In the genomic region with DNA sequence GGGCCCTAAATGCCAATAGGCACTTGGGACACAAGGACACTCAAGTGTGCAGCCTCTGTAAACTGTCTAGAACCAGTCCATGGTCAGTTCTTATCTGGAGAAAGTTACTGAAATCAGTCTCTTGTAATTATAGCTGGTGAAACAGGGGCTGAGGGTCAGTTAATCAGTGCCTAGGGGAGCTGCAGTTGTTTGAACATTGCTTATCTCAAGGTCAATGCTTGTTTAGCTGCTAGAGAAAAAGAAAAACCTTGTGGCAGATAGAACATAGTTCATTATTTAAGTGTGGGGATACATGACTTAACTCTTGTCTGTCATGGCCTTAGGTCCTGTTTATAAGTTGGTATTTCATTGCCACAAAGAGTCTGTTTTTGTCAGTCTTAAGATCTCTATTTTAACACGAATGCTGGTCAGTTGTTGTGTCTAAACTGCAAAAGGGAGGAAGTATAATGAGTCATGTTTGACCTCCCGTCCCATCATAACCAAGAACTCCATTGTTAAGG, we compare ENCODE assay signal across 23 cellular contexts.
DNase-seq lines count a peak whose midpoint lies in the region; ATAC-seq, FAIRE-seq and TF ChIP-seq lines count a peak whose summit lies in the region.
"Had no signal": no experiment of that assay in that cellular context is flagged by ENCODE, and none has a peak within 500 bp of the region (broad histone marks: within the 10 kb centered on the region; RNA-seq: fewer than 3 reads in every experiment).

No MANE protein-coding gene starts in this region.

- CTCF ChIA-PET in endothelial cell of umbilical vein (lab: Charles Lee), result no interaction called here

- H3K4me1 ChIP-seq in endothelial cell of umbilical vein (ENCODE audit: control insufficient read depth, extremely low read depth, insufficient read depth, low read length), result peaks cover 7% of the 10 kb centered on the region
- no peaks in the 10 kb centered on the region for H3K4me1 ChIP-seq in mesenchymal stem cell (ENCODE audit: control insufficient read depth, insufficient read depth, low read depth, low read length)
- H3K4me1 ChIP-seq: BLaER1 treated with 17β-estradiol and CSF1 and Interleukin-3, amounts not matched to agents 10 nM and 100 nM had no signal

- H3K18ac ChIP-seq in mesenchymal stem cell (ENCODE audit: low read depth in 1 of 2, low read length in 2 of 2), result no peak overlapping the region

- H4K91ac ChIP-seq in mesenchymal stem cell (ENCODE audit: low read length), result no peak overlapping the region

- H2BK5ac ChIP-seq in mesenchymal stem cell (ENCODE audit: low read depth, low read length, poor library complexity, severe bottlenecking), result no peak overlapping the region

- H3K27ac ChIP-seq in endothelial cell of umbilical vein (ENCODE audit: insufficient read depth, low read depth, low read length) (no peak overlapping the region), mesenchymal stem cell (ENCODE audit: low read length, poor library complexity, severe bottlenecking) (no peak overlapping the region)
- H3K27ac ChIP-seq: BLaER1 treated with 17β-estradiol and CSF1 and Interleukin-3, amounts not matched to agents 10 nM and 100 nM had no signal

- no peak overlapping the region for H4K8ac ChIP-seq in mesenchymal stem cell (ENCODE audit: low read length)

- no peak overlapping the region for H2BK15ac ChIP-seq in mesenchymal stem cell (ENCODE audit: low read depth, poor library complexity, severe bottlenecking)

- dilution Hi-C loops in endothelial cell of umbilical vein (cut with MboI; ENCODE audit: extremely low pct_ligation_motif_present, low sequenced_read_pairs), result no loop called here

- intact Hi-C loops in endothelial cell of umbilical vein (cut with micrococcal nuclease), result no loop called here

- POLR2A ChIA-PET in endothelial cell of umbilical vein (lab: Charles Lee), result no interaction called here

- no peak overlapping the region for H3K14ac ChIP-seq in mesenchymal stem cell (ENCODE audit: low read length in 2 of 2)

- H3K9ac ChIP-seq in endothelial cell of umbilical vein (replicated peaks; ENCODE audit: extremely low read depth, insufficient read depth, low read length), result no peak overlapping the region
- H3K9ac ChIP-seq in mesenchymal stem cell (ENCODE audit: low read length), result no peak overlapping the region
- H3K9ac ChIP-seq: BLaER1 treated with 17β-estradiol and CSF1 and Interleukin-3, amounts not matched to agents 10 nM and 100 nM had no signal

- no peak for TF ChIP-seq CTCF in endothelial cell of umbilical vein (IDR thresholded peaks at IDR 0.05; ENCODE audit: extremely low read depth in 1 of 2, insufficient read depth in 1 of 2, low read depth in 1 of 2, low read length in 2 of 2)

- H3K9me1 ChIP-seq in endothelial cell of umbilical vein (replicated peaks; ENCODE audit: control insufficient read depth, extremely low read depth, insufficient read depth, low read length), result no peaks in the 10 kb centered on the region

- no peak overlapping the region for H2AK5ac ChIP-seq in mesenchymal stem cell (ENCODE audit: low read length, severe bottlenecking)

- in situ Hi-C loops in SK-MEL-5 (cut with HindIII; ENCODE audit: low pct_unique_long_range_greater_than_20kb, low sequenced_read_pairs), result no loop called here

- 14% methylated on average over 1 of the region's 2 CpGs for WGBS in mesenchymal stem cell

- H2BK12ac ChIP-seq in mesenchymal stem cell (ENCODE audit: low read length in 2 of 2), result no peak overlapping the region

- no peaks in the 10 kb centered on the region for H3K36me3 ChIP-seq in endothelial cell of umbilical vein (ENCODE audit: control insufficient read depth in 2 of 2, extremely low read depth in 1 of 2, insufficient read depth in 2 of 2, low read length in 2 of 2)
- H3K36me3 ChIP-seq in mesenchymal stem cell (ENCODE audit: control insufficient read depth in 1 of 2, insufficient read depth in 2 of 2, low read depth in 1 of 2, low read length in 2 of 2), result no peaks in the 10 kb centered on the region
- H3K36me3 ChIP-seq: BLaER1 treated with 17β-estradiol and CSF1 and Interleukin-3, amounts not matched to agents 10 nM and 100 nM had no signal

- no peaks in the 10 kb centered on the region for H3K79me2 ChIP-seq in endothelial cell of umbilical vein (ENCODE audit: control insufficient read depth, insufficient read depth, low read length)

- peak overlapping the region; percentile 24 for H3K4me2 ChIP-seq in endothelial cell of umbilical vein (ENCODE audit: insufficient read depth, low read length)
- H3K4me2 ChIP-seq in mesenchymal stem cell (ENCODE audit: low read length, poor library complexity, severe bottlenecking), result no peak overlapping the region
- H3K4me2 ChIP-seq: BLaER1 treated with 17β-estradiol and CSF1 and Interleukin-3, amounts not matched to agents 10 nM and 100 nM had no signal

- H3K4me3 ChIP-seq in endothelial cell of umbilical vein (replicated peaks in 1 of 3; ENCODE audit: insufficient read depth in 1 of 3, low read depth in 1 of 3, low read length in 3 of 3) (no peak overlapping the region), mesenchymal stem cell (ENCODE audit: insufficient read depth in 1 of 2, low read depth in 1 of 2, low read length in 2 of 2) (no peak overlapping the region)
- H3K4me3 ChIP-seq: BLaER1 treated with 17β-estradiol and CSF1 and Interleukin-3, amounts not matched to agents 10 nM and 100 nM; K562 had no signal

- H2BK120ac ChIP-seq in mesenchymal stem cell (ENCODE audit: low read depth, low read length), result no peak overlapping the region

- ATAC-seq in GM21737 (IDR thresholded peaks at IDR 0.05; ENCODE audit: unreplicated experiment), result no peak
- ATAC-seq: K562, SK-N-SH treated with all-trans-retinoic acid at 6 μM for 48 hours had no signal

- H3K9me3 ChIP-seq in endothelial cell of umbilical vein (replicated peaks; ENCODE audit: control insufficient read depth, insufficient read depth, low read length) (no peaks in the 10 kb centered on the region), mesenchymal stem cell (ENCODE audit: control insufficient read depth, low read length) (peaks cover 3% of the 10 kb centered on the region)

- no peak overlapping the region for H3K23ac ChIP-seq in mesenchymal stem cell (ENCODE audit: low read length in 2 of 2)

- DNase-seq in HuH-7 (ENCODE audit: low spot score) (peak; percentile 23), SK-MEL-5 (ENCODE audit: low read depth, low spot score) (peak; percentile 32), endothelial cell of umbilical vein (ENCODE audit: low read depth, low spot score) (peak; percentile 54), mesenchymal stem cell (peak; percentile 36), NCI-H2029 treated with DMSO at 0.1 percent for 48 hours (lab: John Stamatoyannopoulos, UW) (no peak), activated gamma-delta T cell treated with Interleukin-2 at 50 U/mL for 16 hours (no peak)
- DNase-seq: CD4-positive, alpha-beta memory T cell; DND-41; GOT3; HCEC 1CT; MM.1S; NCI-H1048; NCI-H1436 treated with DMSO at 0.1 percent for 48 hours; NCI-H1930; NCI-H2227 treated with DMSO at 0.1 percent for 48 hours; NCI-H510A; NK-92 treated with Interleukin-12 subunit alpha and Interleukin-12 subunit beta, amount 100 ng/mL, for 24 hours; SIG-M5 had no signal

- no TSS peak for BruUV-seq in endothelial cell of umbilical vein (replicated peaks; lab: Mats Ljungman, UMichigan)

- no peaks in the 10 kb centered on the region for H4K20me1 ChIP-seq in endothelial cell of umbilical vein (replicated peaks; ENCODE audit: control insufficient read depth, extremely low read depth, insufficient read depth, low read length)
- H4K20me1 ChIP-seq: BLaER1 treated with 17β-estradiol and CSF1 and Interleukin-3, amounts not matched to agents 10 nM and 100 nM had no signal

- H3K79me1 ChIP-seq in mesenchymal stem cell (replicated peaks; ENCODE audit: low read length, poor library complexity, severe bottlenecking), result no peaks in the 10 kb centered on the region

- TF ChIP-seq POLR2A in endothelial cell of umbilical vein (IDR thresholded peaks at IDR 0.05; ENCODE audit: low read depth, low read length), result no peak

- no peaks in the 10 kb centered on the region for H3K27me3 ChIP-seq in endothelial cell of umbilical vein (ENCODE audit: control insufficient read depth in 2 of 2, insufficient read depth in 2 of 2, low read length in 2 of 2)
- no peaks in the 10 kb centered on the region for H3K27me3 ChIP-seq in mesenchymal stem cell (ENCODE audit: control insufficient read depth in 1 of 2, insufficient read depth in 1 of 2, low read length in 2 of 2)
- H3K27me3 ChIP-seq: BLaER1 treated with 17β-estradiol and CSF1 and Interleukin-3, amounts not matched to agents 10 nM and 100 nM had no signal

- no peak overlapping the region for H3K4ac ChIP-seq in mesenchymal stem cell (ENCODE audit: low read depth in 1 of 2, low read length in 2 of 2)

- peak; percentile 67 for FAIRE-seq in endothelial cell of umbilical vein (lab: Jason Lieb, UNC)
- FAIRE-seq: GM12891, K562 had no signal

- H2AFZ ChIP-seq in endothelial cell of umbilical vein (ENCODE audit: low read depth, low read length), result no peak overlapping the region
- H2AFZ ChIP-seq in mesenchymal stem cell (ENCODE audit: low read depth, low read length), result no peak overlapping the region

TF ChIP-seq in endothelial cell of umbilical vein, 7 proteins besides CTCF, POLR2A, EP300 and RAD21:
- TF ChIP-seq, protein P1, sequence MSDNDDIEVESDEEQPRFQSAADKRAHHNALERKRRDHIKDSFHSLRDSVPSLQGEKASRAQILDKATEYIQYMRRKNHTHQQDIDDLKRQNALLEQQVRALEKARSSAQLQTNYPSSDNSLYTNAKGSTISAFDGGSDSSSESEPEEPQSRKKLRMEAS (IDR thresholded peaks at IDR 0.05; ENCODE audit: insufficient read depth, insufficient read length), result no peak
- no peak for TF ChIP-seq JUN (IDR thresholded peaks at IDR 0.05; ENCODE audit: borderline replicate concordance, insufficient read depth, insufficient read length, low read depth)
- TF ChIP-seq MYC (IDR thresholded peaks at IDR 0.05; ENCODE audit: low read depth, low read length), result no peak
- TF ChIP-seq GATA2 (IDR thresholded peaks at IDR 0.05; ENCODE audit: insufficient read depth, insufficient read length, low read depth, low read length), result peak; percentile 17
- TF ChIP-seq POLR2AphosphoS5 (IDR thresholded peaks at IDR 0.05; ENCODE audit: insufficient read depth, low read depth, low read length), result no peak
- TF ChIP-seq EZH2 (IDR thresholded peaks at IDR 0.05; ENCODE audit: borderline replicate concordance, low read depth, low read length, severe bottlenecking), result no peak
- peak; percentile 54 for TF ChIP-seq FOS (IDR thresholded peaks at IDR 0.05; ENCODE audit: borderline replicate concordance, insufficient read depth, low read length)

Comparison
In these comparisons a context has a peak if more than half of its experiments do, and no peak if none do; other contexts are left out.
1. DNase-seq: peak in HuH-7 (single experiment), SK-MEL-5 (single experiment), endothelial cell of umbilical vein (single experiment) and mesenchymal stem cell (single experiment); none in NCI-H2029 treated with DMSO at 0.1 percent for 48 hours (single experiment) and activated gamma-delta T cell treated with Interleukin-2 at 50 U/mL for 16 hours (single experiment).